Comparison of ENCODE assay signal across 8 cellular contexts in the genomic region with DNA sequence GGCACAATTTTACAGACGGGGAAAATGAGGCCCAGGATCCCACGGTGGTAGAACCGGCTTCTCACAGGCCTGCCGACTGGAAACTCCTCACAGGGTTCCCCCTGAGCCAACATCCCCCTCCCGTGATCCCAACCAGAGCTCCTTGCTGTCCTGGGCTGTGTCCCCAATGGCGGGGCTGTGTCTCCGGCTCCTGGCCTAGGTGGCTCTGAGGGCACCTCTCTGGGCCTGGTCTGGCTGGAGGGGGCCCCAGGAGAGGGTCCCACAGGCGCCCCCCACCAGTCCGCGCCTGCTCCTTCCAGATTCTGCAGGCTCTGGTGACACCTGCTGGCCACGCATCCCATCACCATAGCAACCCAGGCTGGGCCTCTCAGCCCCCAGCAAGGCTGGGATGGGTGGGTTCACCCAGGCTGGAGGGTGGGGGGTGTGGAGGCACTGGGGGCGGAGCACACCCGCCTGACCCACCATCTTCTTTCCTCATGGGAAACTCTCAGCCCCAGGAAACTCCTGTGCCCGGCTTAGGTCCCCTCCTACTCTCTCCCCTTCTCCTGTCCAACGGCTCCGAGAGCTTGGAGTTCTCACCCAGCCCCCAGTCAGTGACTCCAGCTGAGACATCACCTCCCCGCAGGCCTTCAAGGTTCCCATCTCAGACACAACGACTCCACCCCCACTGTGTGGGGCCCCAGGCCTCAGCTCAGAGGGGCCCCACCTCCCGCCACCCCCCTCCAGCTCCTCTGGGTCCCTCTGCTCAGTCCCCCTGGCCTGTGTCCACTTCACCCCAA. TPM values are rescaled to one million over a fixed set of nuclear protein-coding genes. Genes with fewer than 3 reads are reported as not detected.
DNase-seq lines count a peak whose midpoint lies in the region; ATAC-seq, FAIRE-seq and TF ChIP-seq lines count a peak whose summit lies in the region.

No MANE protein-coding gene starts in this region.

- peak; percentile 69 to 76 for DNase-seq in Caco-2
- peak; percentile 30 to 36 for DNase-seq in activated CD4-positive, alpha-beta T cell treated with anti-CD3 and anti-CD28 coated beads, Interleukin-2, amount 50 U/mL, for 4 hours
- peak in 1 of 2 experiments; percentile 89 for DNase-seq in H1 (ENCODE audit: low read depth in 1 of 2, low spot score in 2 of 2)
- peak in 2 of 3 donors; percentile 72 to 75 for DNase-seq in mucosa of descending colon
- DNase-seq in vagina (ENCODE audit: extremely low spot score in 2 of 2), result no peak

- no peak overlapping the region; a peak in 1 of 4 replicates for H3K4me2 ChIP-seq in H1 (ENCODE audit: insufficient read depth in 1 of 2, low read depth in 2 of 2, low read length in 2 of 2)

- 0 out of 2 replicates have a peak overlapping the region, but pooled peaks have one; percentile 1 for H2BK5ac ChIP-seq in H1 (ENCODE audit: low read depth, low read length)

- no peaks in the 10 kb centered on the region for H3K9me3 Mint-ChIP-seq in Caco-2 (ENCODE audit: unreplicated experiment)

- peaks cover 44% of the 10 kb centered on the region for H3K36me3 Mint-ChIP-seq in Caco-2 (ENCODE audit: insufficient read depth, unreplicated experiment)

- H2AFZ ChIP-seq in H1 (ENCODE audit: low read length), result no peak overlapping the region

- 38% methylated on average over 17 of the region's 19 CpGs; no CpG with 5 or more reads in 1 of the 2 experiments for WGBS in H1 (ENCODE audit: extremely low coverage in 1 of 2, insufficient coverage in 1 of 2, insufficient read length in 1 of 2, insufficient replicate concordance in 2 of 2, low coverage in 1 of 2, low lambda C conversion rate in 2 of 2, missing lambda C conversion rate in 1 of 2), 2 experiments

- H3K36me3 ChIP-seq in Caco-2 (ENCODE audit: control insufficient read depth, insufficient read depth, low read length) (no peaks in the 10 kb centered on the region), H1 (ENCODE audit: control insufficient read depth in 2 of 4, insufficient read depth in 4 of 4, low read length in 3 of 4) (no peaks in the 10 kb centered on the region), mucosa of descending colon (ENCODE audit: low read depth) (no peaks in the 10 kb centered on the region), vagina (no peaks in the 10 kb centered on the region)

- H4K8ac ChIP-seq in H1 (ENCODE audit: extremely low read depth, insufficient read depth, low read length), result no peak overlapping the region

- no peaks in the 10 kb centered on the region for H4K20me1 ChIP-seq in H1 (replicated peaks in 1 of 2; ENCODE audit: control insufficient read depth in 1 of 2, insufficient read depth in 2 of 2, low read length in 2 of 2)

- intact Hi-C loops in Caco-2 (cut with micrococcal nuclease; ENCODE audit: unreplicated experiment) (loop anchor here (1.0 to 2.0 kb wide), 3 partner anchors 54 to 210 kb away; no protein-coding TSS in a partner anchor), mucosa of descending colon (cut with DNase I, micrococcal nuclease) (loop anchor here (10.0 kb wide), 2 partner anchors 86 to 216 kb away; no protein-coding TSS in a partner anchor), vagina (cut with DNase I) (loop anchor here (10.0 kb wide), 1 partner anchor 206 kb away; no protein-coding TSS in a partner anchor)

- no peak overlapping the region for H2BK12ac ChIP-seq in H1 (ENCODE audit: low read depth, low read length)

- TF ChIP-seq EP300 in Ishikawa (IDR thresholded peaks at IDR 0.05; ENCODE audit: borderline replicate concordance), result no peak
- no peak for TF ChIP-seq EP300 in H1 (IDR thresholded peaks at IDR 0.05; ENCODE audit: borderline replicate concordance in 1 of 2, low read depth in 2 of 2, low read length in 2 of 2)

- POLR2A ChIA-PET in Caco-2 (lab: Charles Lee) (interaction anchor here (1.1 kb wide), 1 partner anchor 50 kb away, joined by 3 read pairs; no protein-coding TSS in a partner anchor), H1 (lab: Charles Lee; ENCODE audit: partially characterized antibody) (interaction anchor here (0.6 to 2.2 kb wide), 9 partner anchors 13 to 166 kb away, joined by 3 to 9 read pairs (median 4); a partner anchor contains a TSS)

- FAIRE-seq in H1 (lab: Jason Lieb, UNC), result no peak

- no peak overlapping the region for H3K4me3 Mint-ChIP-seq in Caco-2 (ENCODE audit: unreplicated experiment)

- H4K5ac ChIP-seq in H1 (ENCODE audit: insufficient read length, low read depth, low read length), result no peak overlapping the region

- no peak overlapping the region for H2BK120ac ChIP-seq in H1 (replicated peaks; ENCODE audit: low read depth, low read length)

- no peaks in the 10 kb centered on the region for H3K79me2 ChIP-seq in H1 (ENCODE audit: control insufficient read depth in 1 of 2, insufficient read depth in 2 of 2, low read length in 2 of 2)

- H2BK15ac ChIP-seq in H1 (ENCODE audit: low read length), result no peak overlapping the region

- H3K18ac ChIP-seq in H1 (ENCODE audit: extremely low read depth, low read length), result peak overlapping the region; percentile 13; the same call in 1 of the 2 replicates

- H3K27ac Mint-ChIP-seq in Caco-2 (ENCODE audit: unreplicated experiment), result peak overlapping the region; percentile 35

- TF ChIP-seq RAD21 in Ishikawa (IDR thresholded peaks at IDR 0.05; ENCODE audit: low read depth), result peak; percentile 71
- peak; percentile 86 to 94 for TF ChIP-seq RAD21 in H1 (IDR thresholded peaks at IDR 0.05 in 1 of 2, conservative IDR thresholded peaks at IDR 0.05 in 1 of 2; ENCODE audit: low read depth in 2 of 2, low read length in 2 of 2)

- no peak overlapping the region for H4K91ac ChIP-seq in H1 (replicated peaks; ENCODE audit: insufficient read length, low read length)

- H2BK20ac ChIP-seq in H1 (ENCODE audit: low read length), result no peak overlapping the region

- H3K4me1 ChIP-seq in Caco-2 (peaks cover 8% of the 10 kb centered on the region; the same call in 1 of the 2 replicates), H1 (replicated peaks in 1 of 4; ENCODE audit: control insufficient read depth in 3 of 4, insufficient read depth in 4 of 4, low read length in 3 of 4) (peaks cover 0 to 8% (median 2%) of the 10 kb centered on the region in 4 experiments; a peak in 5 of 7 replicates), mucosa of descending colon (ENCODE audit: low read depth) (peaks cover 11% of the 10 kb centered on the region), vagina (peaks cover 16% of the 10 kb centered on the region)

- TF ChIP-seq CTCF in Caco-2 (IDR thresholded peaks at IDR 0.05; ENCODE audit: insufficient read depth in 1 of 2, low read depth in 1 of 2, low read length in 1 of 2, severe bottlenecking in 1 of 2, unreplicated experiment in 1 of 2) (peak; percentile 78), H1 (IDR thresholded peaks at IDR 0.05; ENCODE audit: control extremely low read depth in 1 of 3, insufficient read depth in 1 of 3, low read depth in 1 of 3, low read length in 3 of 3) (peak; percentile 69 to 75 (median 73)), mucosa of descending colon (IDR thresholded peaks at IDR 0.05) (peak; percentile 53), vagina (IDR thresholded peaks at IDR 0.05) (peak; percentile 50 to 62 (median 51))

- no peak overlapping the region for H3K4me3 ChIP-seq in Caco-2 (ENCODE audit: low read depth, low read length)
- no peak overlapping the region for H3K4me3 ChIP-seq in H1 (ENCODE audit: extremely low read depth in 1 of 4, insufficient read depth in 2 of 4, low read depth in 3 of 4, low read length in 4 of 4)
- H3K4me3 ChIP-seq in mucosa of descending colon, result no peak overlapping the region
- H3K4me3 ChIP-seq in vagina, result no peak overlapping the region

- H2AK5ac ChIP-seq in H1 (ENCODE audit: low read depth, low read length), result no peak overlapping the region

- H3K27me3 Mint-ChIP-seq in Caco-2 (ENCODE audit: insufficient read depth, unreplicated experiment), result no peaks in the 10 kb centered on the region

- H3K27me3 ChIP-seq in Caco-2 (replicated peaks; ENCODE audit: control insufficient read depth, insufficient read depth, low read length) (no peaks in the 10 kb centered on the region), H1 (replicated peaks in 1 of 4; ENCODE audit: control insufficient read depth in 3 of 4, extremely low read depth in 1 of 4, insufficient read depth in 3 of 4, low read length in 3 of 4) (no peaks in the 10 kb centered on the region), vagina (no peaks in the 10 kb centered on the region)

- H3K56ac ChIP-seq in H1 (replicated peaks; ENCODE audit: insufficient read length, low read depth, low read length), result no peak overlapping the region

- ATAC-seq in mucosa of descending colon (peak; percentile 68), HG02884 (IDR thresholded peaks at IDR 0.05; ENCODE audit: unreplicated experiment) (no peak), GM18873 (IDR thresholded peaks at IDR 0.05; ENCODE audit: low FRiP score, unreplicated experiment) (no peak)

- no peak overlapping the region for H3K9ac ChIP-seq in H1 (replicated peaks in 1 of 4; ENCODE audit: extremely low read depth in 1 of 4, low read depth in 3 of 4, low read length in 3 of 4)

- H3K9me3 ChIP-seq in Caco-2, result no peaks in the 10 kb centered on the region
- no peaks in the 10 kb centered on the region for H3K9me3 ChIP-seq in H1 (ENCODE audit: insufficient read depth in 2 of 2, low read depth in 1 of 2, low read length in 1 of 2)
- no peaks in the 10 kb centered on the region for H3K9me3 ChIP-seq in mucosa of descending colon
- H3K9me3 ChIP-seq in vagina, result no peaks in the 10 kb centered on the region

- CTCF ChIA-PET in Caco-2 (lab: Charles Lee) (interaction anchor here (0.5 to 2.5 kb wide), 11 partner anchors 19 to 280 kb away, joined by 3 to 25 read pairs (median 5); no protein-coding TSS in a partner anchor), H1 (lab: Charles Lee; ENCODE audit: partially characterized antibody) (interaction anchor here (0.7 to 6.4 kb wide), 43 partner anchors 8 to 261 kb away, joined by 3 to 68 read pairs (median 4); no protein-coding TSS in a partner anchor)

- H3K14ac ChIP-seq in H1 (ENCODE audit: insufficient read length), result no peak overlapping the region

- no peak overlapping the region for H3K27ac ChIP-seq in H1 (ENCODE audit: low read depth, low read length)
- H3K27ac ChIP-seq in vagina, result no peak overlapping the region

- no peaks in the 10 kb centered on the region for H3K79me1 ChIP-seq in H1 (ENCODE audit: low read depth, low read length)

- no peak for TF ChIP-seq POLR2A in H1 (IDR thresholded peaks at IDR 0.05; ENCODE audit: control extremely low read depth in 1 of 2, low read depth in 2 of 2, low read length in 2 of 2)
- no peak for TF ChIP-seq POLR2A in vagina (IDR thresholded peaks at IDR 0.05)

- H3K4ac ChIP-seq in H1 (replicated peaks; ENCODE audit: insufficient read length, low read depth, low read length), result no peak overlapping the region

- H3K23ac ChIP-seq in H1 (ENCODE audit: insufficient read length), result no peak overlapping the region

- no TSS peak for BruUV-seq in Caco-2 (replicated peaks; lab: Mats Ljungman, UMichigan)

- H3K4me1 Mint-ChIP-seq in Caco-2 (ENCODE audit: low read depth, unreplicated experiment), result peaks cover 11% of the 10 kb centered on the region

- H3K23me2 ChIP-seq in H1 (ENCODE audit: low read depth, low read length), result peaks cover 4% of the 10 kb centered on the region; the same call in 1 of the 2 replicates

RNA-seq across cellular contexts. Expression of a gene that starts 27.1 kb away (rescaled TPM):
- total RNA-seq in Caco-2 (2022) (73.7 and 75.6 TPM in 2 replicates), mucosa of descending colon (100 to 1,000 TPM in 2 of 3 donors, 10 to 100 TPM in 1; 94.0 to 170 (median 112) TPM), vagina (79.8 TPM)
- 8.6 and 9.9 TPM in 2 replicates for total RNA-seq in H1 (2021; fragmentation: NEBNext Ultra II Directional; extraction: Animal tissue kit (Norgen Biotek cat#: 25700))
- 1.7 and 3.2 TPM in 2 replicates for polyA plus RNA-seq in H1 (2011; rRNA removed)
- 2.3 TPM for polyA plus RNA-seq in H1 (2011; cell fraction: cytosol; rRNA removed)
- 6.3 TPM for polyA plus RNA-seq in H1 (2011; cell fraction: nucleus; rRNA removed)
- polyA plus RNA-seq in H1 (2012, experiment 1 of 2), result 6.6 to 8.1 TPM (median 7.1 TPM) in 4 replicates
- polyA plus RNA-seq in H1 (2012, experiment 2 of 2), result 6.2 TPM
- polyA plus RNA-seq in H1 (2013, experiment 1 of 2), result 7.2 TPM
- 6.0 TPM for polyA plus RNA-seq in H1 (2013, experiment 2 of 2)
- polyA minus RNA-seq in H1 (2011; rRNA and poly(A)+ RNA removed), result 2.0 and 2.7 TPM in 2 replicates
- polyA minus RNA-seq in H1 (2011; cell fraction: cytosol; rRNA and poly(A)+ RNA removed), result 9.5 TPM
- polyA minus RNA-seq in H1 (2011; cell fraction: nucleus; rRNA and poly(A)+ RNA removed), result 2.5 TPM

Comparison
In these comparisons a context has a peak if more than half of its experiments do, and no peak if none do; other contexts are left out.
1. DNase-seq: peak in Caco-2 (2 of 2), activated CD4-positive, alpha-beta T cell treated with anti-CD3 and anti-CD28 coated beads, Interleukin-2, amount 50 U/mL, for 4 hours (2 of 2) and mucosa of descending colon (2 of 3); none in vagina (0 of 2).
2. Peak in every context shown above with its lines, with median percentiles within 50 percentile points of each other: CTCF ChIP-seq.